ENCODE assay signal across 18 cellular contexts in the genomic region with DNA sequence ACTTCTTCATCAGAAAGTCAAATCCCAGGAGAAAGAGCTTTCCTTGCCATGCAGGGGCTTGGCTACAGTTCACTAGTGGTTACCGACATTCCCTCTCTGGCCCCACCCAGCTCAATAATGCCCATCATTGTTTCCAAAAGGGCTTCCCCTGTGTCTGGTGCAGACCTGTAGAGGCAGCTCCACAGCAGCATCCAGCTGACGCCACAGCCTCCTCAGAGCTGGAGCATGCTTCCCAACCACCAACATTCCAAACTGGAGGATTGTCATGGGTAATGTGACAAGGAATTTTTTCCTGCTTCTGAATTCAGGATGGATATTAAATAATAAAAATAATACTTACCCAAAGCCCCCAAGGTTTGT.
"Had no signal": no experiment of that assay in that cellular context is flagged by ENCODE, and none has a peak within 500 bp of the region (broad histone marks: within the 10 kb centered on the region; RNA-seq: fewer than 3 reads in every experiment).

No MANE protein-coding gene starts in this region.

- H3K9me3 Mint-ChIP-seq: activated CD8-positive, alpha-beta T cell treated with anti-CD3 and anti-CD28 coated beads for 36 hours; activated T-helper 1 cell treated with anti-CD3 and anti-CD28 coated beads, Interleukin-12 subunit alpha, Interleukin-12 subunit beta, Interleukin-2, Interleukin-4 antibody, amounts not matched to agents 30 ng/mL and 10 ng/mL and 1 ng/mL, durations not matched to agents 14 hours and 24 hours and 36 hours had no signal

- DNase-seq: activated CD4-positive, alpha-beta T cell treated with anti-CD3 and anti-CD28 coated beads for 4 hours; activated CD8-positive, alpha-beta memory T cell treated with anti-CD3 and anti-CD28 coated beads, Interleukin-2, amount 50 U/mL, for 4 hours; activated CD8-positive, alpha-beta T cell treated with anti-CD3 and anti-CD28 coated beads for 36 hours; activated naive CD4-positive, alpha-beta T cell treated with Interleukin-2 at 50 U/mL for 16 hours; activated naive CD8-positive, alpha-beta T cell treated with anti-CD3 and anti-CD28 coated beads, Interleukin-2, amount 50 U/mL, for 24 hours; effector CD8-positive, alpha-beta T cell; gastrocnemius medialis; left ventricle myocardium superior; pancreas; stimulated activated CD4-positive, alpha-beta T cell treated with anti-CD3 and anti-CD28 coated beads, Interleukin-15, amount 100 ng/mL, for 24 hours; stimulated activated CD4-positive, alpha-beta T cell treated with anti-CD3 and anti-CD28 coated beads, Interleukin-4, amount 100 ng/mL, for 4 hours; T-cell; tibial artery had no signal

- ATAC-seq: activated CD8-positive, alpha-beta T cell treated with anti-CD3 and anti-CD28 coated beads for 36 hours; activated naive CD8-positive, alpha-beta T cell treated with anti-CD3 and anti-CD28 coated beads, Interleukin-2, amount 50 U/mL, for 24 hours; gastrocnemius medialis; left ventricle myocardium superior; T-cell had no signal

- H3K4me3 ChIP-seq: ascending aorta, cardiac muscle cell, gastrocnemius medialis, pancreas, tibial artery had no signal

- H3K36me3 ChIP-seq: ascending aorta, cardiac muscle cell, gastrocnemius medialis, pancreas, tibial artery had no signal

- H3K27ac Mint-ChIP-seq: activated CD8-positive, alpha-beta T cell treated with anti-CD3 and anti-CD28 coated beads for 36 hours; activated naive CD8-positive, alpha-beta T cell treated with anti-CD3 and anti-CD28 coated beads, Interleukin-2, amount 50 U/mL, for 24 hours; activated T-helper 1 cell treated with anti-CD3 and anti-CD28 coated beads, Interleukin-12 subunit alpha, Interleukin-12 subunit beta, Interleukin-2, Interleukin-4 antibody, amounts not matched to agents 30 ng/mL and 10 ng/mL and 1 ng/mL, durations not matched to agents 14 hours and 24 hours and 36 hours; T-cell had no signal

- H3K27me3 ChIP-seq: ascending aorta, cardiac muscle cell, gastrocnemius medialis, pancreas, tibial artery had no signal

- FAIRE-seq: colon, pancreas had no signal

- H3K4me3 Mint-ChIP-seq: activated CD8-positive, alpha-beta T cell treated with anti-CD3 and anti-CD28 coated beads for 36 hours; activated naive CD8-positive, alpha-beta T cell treated with anti-CD3 and anti-CD28 coated beads, Interleukin-2, amount 50 U/mL, for 24 hours; activated T-helper 1 cell treated with anti-CD3 and anti-CD28 coated beads, Interleukin-12 subunit alpha, Interleukin-12 subunit beta, Interleukin-2, Interleukin-4 antibody, amounts not matched to agents 30 ng/mL and 10 ng/mL and 1 ng/mL, durations not matched to agents 14 hours and 24 hours and 36 hours; T-cell had no signal

- H3K4me1 ChIP-seq: ascending aorta, gastrocnemius medialis, pancreas, tibial artery had no signal

- H3K9me3 ChIP-seq: ascending aorta, gastrocnemius medialis, pancreas, tibial artery had no signal

- H3K36me3 Mint-ChIP-seq: T-cell had no signal

- H3K27ac ChIP-seq: ascending aorta, cardiac muscle cell, gastrocnemius medialis, pancreas, tibial artery, VCaP had no signal
